11 cellular contexts compared by ENCODE assay signal in the genomic region with DNA sequence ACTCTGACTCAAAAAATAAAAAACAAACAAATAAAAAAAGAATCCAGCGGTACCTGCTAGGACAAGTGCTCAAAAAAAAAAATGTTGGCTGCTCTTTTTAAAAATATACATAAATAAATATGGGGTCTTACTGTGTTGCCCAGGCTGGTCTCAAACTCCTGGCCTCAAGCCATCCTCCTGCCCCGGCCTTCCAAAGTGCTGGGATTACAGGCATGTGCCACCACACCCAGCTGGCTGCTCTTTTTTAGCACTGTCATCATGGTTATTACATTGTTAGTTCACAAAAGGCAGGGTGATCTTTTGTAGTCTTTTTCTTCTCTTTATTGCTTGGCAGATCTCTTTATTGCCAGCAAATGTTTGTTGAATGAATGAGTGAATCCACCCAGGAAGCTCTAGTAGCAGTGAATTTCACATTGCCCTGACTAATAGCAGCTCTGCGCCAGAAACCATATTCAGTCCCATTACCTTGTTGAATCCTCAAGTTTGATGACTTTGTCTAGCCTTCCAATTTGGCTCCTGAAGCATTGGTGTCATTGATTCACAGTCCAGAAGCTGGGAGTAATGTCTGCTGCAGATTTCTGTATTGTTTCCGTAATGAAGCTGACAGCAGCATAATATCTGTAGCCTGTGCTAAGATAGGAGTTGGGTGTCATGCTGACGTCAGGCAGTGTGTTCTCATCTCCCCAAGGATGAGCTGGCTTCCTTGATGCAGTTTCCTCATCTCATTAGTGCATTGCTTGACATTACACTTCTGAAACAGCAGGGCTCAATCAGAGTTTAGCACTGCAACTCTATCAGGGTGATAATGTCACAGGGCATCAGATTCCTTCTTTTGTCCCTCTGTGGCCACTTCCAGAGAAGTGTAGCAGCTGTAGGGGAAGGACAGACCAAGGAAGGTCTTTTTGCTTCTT.
DNase-seq lines count a peak whose midpoint lies in the region; ATAC-seq and TF ChIP-seq lines count a peak whose summit lies in the region.
"Had no signal": no experiment of that assay in that cellular context is flagged by ENCODE, and none has a peak within 500 bp of the region (broad histone marks: within the 10 kb centered on the region; RNA-seq: fewer than 3 reads in every experiment).

No MANE protein-coding gene starts in this region.

- no peak overlapping the region for H3K4me3 ChIP-seq in brain microvascular endothelial cell (ENCODE audit: low read depth, low read length)

- H3K36me3 ChIP-seq in brain microvascular endothelial cell (replicated peaks), result no peaks in the 10 kb centered on the region

- no peak for TF ChIP-seq CTCF in brain microvascular endothelial cell (IDR thresholded peaks at IDR 0.05; ENCODE audit: low read depth, low read length, missing control alignments)

- intact Hi-C loops in left colon (cut with DNase I, micrococcal nuclease), result loop anchor here in 1 of 2 donors (10.0 kb wide), 2 partner anchors 64 to 234 kb away; no protein-coding TSS in a partner anchor

- no peak overlapping the region for H3K27ac ChIP-seq in brain microvascular endothelial cell

- in situ Hi-C loops in brain microvascular endothelial cell (cut with HindIII; ENCODE audit: low pct_ligation_motif_present, low sequenced_read_pairs), result no loop called here

- peak; percentile 71 for ATAC-seq in left colon
- no peak for ATAC-seq in GM18505 (IDR thresholded peaks at IDR 0.05; ENCODE audit: unreplicated experiment)
- ATAC-seq in HG02588 (IDR thresholded peaks at IDR 0.05; ENCODE audit: unreplicated experiment), result no peak

- DNase-seq in A172 (ENCODE audit: low spot score) (peak; percentile 83), HPDE6-E6E7 (ENCODE audit: extremely low spot score) (peak; percentile 64), brain microvascular endothelial cell (peak; percentile 53), left colon (peak; percentile 33 to 44), HuH-7 (ENCODE audit: low spot score) (no peak), T-helper 2 cell (no peak)
- DNase-seq: CD8-positive, alpha-beta memory T cell; NCI-H1417; nephron progenitor cell had no signal

- H3K27me3 ChIP-seq in brain microvascular endothelial cell (replicated peaks), result peaks cover 14% of the 10 kb centered on the region

- no peak for TF ChIP-seq POLR2A in GM18505 (IDR thresholded peaks at IDR 0.05; ENCODE audit: borderline replicate concordance, extremely low read depth, insufficient read depth, insufficient read length)

Comparison
In these comparisons a context has a peak if more than half of its experiments do, and no peak if none do; other contexts are left out.
1. DNase-seq: peak in A172 (single experiment), HPDE6-E6E7 (single experiment), brain microvascular endothelial cell (single experiment) and left colon (2 of 2); none in HuH-7 (single experiment) and T-helper 2 cell (0 of 5).